In genomic region chr17:40349477-40350409, GRCh38 we compare ENCODE assay signal across 8 cellular contexts. TPM values are rescaled to one million over a fixed set of nuclear protein-coding genes. Genes with fewer than 3 reads are reported as not detected.
DNase-seq lines count a peak whose midpoint lies in the region; ATAC-seq and TF ChIP-seq lines count a peak whose summit lies in the region.

No MANE protein-coding gene starts in this region.

- H3K4me1 ChIP-seq in HEK293 (ENCODE audit: control insufficient read depth, insufficient read depth, low read length) (peaks cover 9% of the 10 kb centered on the region), heart right ventricle (peaks cover 43 to 92% (median 74%) of the 10 kb centered on the region in 9 donors), psoas muscle (peaks cover 57% of the 10 kb centered on the region)

- peak overlapping the region; percentile 27 for H3K27ac Mint-ChIP-seq in activated T-helper 1 cell treated with anti-CD3 and anti-CD28 coated beads, Interleukin-12 subunit alpha, Interleukin-12 subunit beta, Interleukin-2, Interleukin-4 antibody, amounts not matched to agents 30 ng/mL and 10 ng/mL and 1 ng/mL, durations not matched to agents 14 hours and 24 hours and 36 hours

- peaks cover 6 to 45% of the 10 kb centered on the region in 2 experiments; a peak in 2 of 3 replicates for H3K36me3 ChIP-seq in HEK293 (ENCODE audit: control insufficient read depth in 2 of 2, insufficient read depth in 1 of 2, low read length in 2 of 2)
- H3K36me3 ChIP-seq in heart right ventricle: peaks cover 0 to 66% (median 32%) of the 10 kb centered on the region in 9 donors
- H3K36me3 ChIP-seq in psoas muscle (ENCODE audit: insufficient read depth in 1 of 2, low read depth in 1 of 2): peaks cover 7 to 60% of the 10 kb centered on the region in 2 donors

- WGBS in heart right ventricle, 2 donors: 37 to 38% methylated on average over 23 of the region's 23 CpGs
- WGBS in psoas muscle, 3 donors: 29 to 48% (median 33%) methylated on average over 23 of the region's 23 CpGs

- DNase-seq in activated T-helper 1 cell treated with anti-CD3 and anti-CD28 coated beads, Interleukin-12 subunit alpha, Interleukin-12 subunit beta, Interleukin-2, Interleukin-4 antibody, amounts not matched to agents 30 ng/mL and 10 ng/mL and 1 ng/mL, durations not matched to agents 14 hours and 24 hours and 36 hours (ENCODE audit: low spot score): no peak
- DNase-seq in heart right ventricle (peak in 1 of 2 donors; percentile 70), psoas muscle (peak; percentile 44 to 78), kidney glomerular epithelial cell (lab: John Stamatoyannopoulos, UW) (no peak), OCI-M1 (lab: John Stamatoyannopoulos, UW) (no peak)
- no peak for DNase-seq in effector CD4-positive, alpha-beta T cell

- POLR2A ChIA-PET in HEK293 (lab: Yijun Ruan, JAX): interaction anchor here (2.1 kb wide), 1 partner anchor 43 kb away, joined by 6 read pairs; no protein-coding TSS in a partner anchor

- H3K9me3 Mint-ChIP-seq in activated T-helper 1 cell treated with anti-CD3 and anti-CD28 coated beads, Interleukin-12 subunit alpha, Interleukin-12 subunit beta, Interleukin-2, Interleukin-4 antibody, amounts not matched to agents 30 ng/mL and 10 ng/mL and 1 ng/mL, durations not matched to agents 14 hours and 24 hours and 36 hours: no peaks in the 10 kb centered on the region

- TF ChIP-seq CTCF in HEK293 (tag by site-specific recombination; IDR thresholded peaks at IDR 0.05) (no peak), heart right ventricle (IDR thresholded peaks at IDR 0.05) (no peak), psoas muscle (IDR thresholded peaks at IDR 0.05) (no peak)

- peak in 4 of 8 donors; percentile 6 to 56 (median 36) for ATAC-seq in heart right ventricle
- ATAC-seq in psoas muscle: peak in 3 of 4 donors; percentile 34 to 65 (median 65)
- no peak for ATAC-seq in HG02852 (IDR thresholded peaks at IDR 0.05; ENCODE audit: unreplicated experiment)

- no peak overlapping the region for H3K4me3 ChIP-seq in HEK293 (ENCODE audit: low read depth, low read length)
- H3K4me3 ChIP-seq in heart right ventricle: peak overlapping the region in 4 of 10 donors; percentile 3 to 25 (median 14)
- H3K4me3 ChIP-seq in psoas muscle: peak overlapping the region; percentile 15

- H3K9me3 ChIP-seq in HEK293 (ENCODE audit: control insufficient read depth, insufficient read depth, low read depth, low read length) (no peaks in the 10 kb centered on the region), heart right ventricle (no peaks in the 10 kb centered on the region), psoas muscle (no peaks in the 10 kb centered on the region)

- intact Hi-C loops in activated T-helper 1 cell treated with anti-CD3 and anti-CD28 coated beads, Interleukin-12 subunit alpha, Interleukin-12 subunit beta, Interleukin-2, Interleukin-4 antibody, amounts not matched to agents 30 ng/mL and 10 ng/mL and 1 ng/mL, durations not matched to agents 14 hours and 24 hours and 36 hours (cut with micrococcal nuclease): no loop called here
- intact Hi-C loops in heart right ventricle (cut with DNase I): loop anchor here in 8 of 10 donors (2.0 to 10.0 kb wide), 8 partner anchors 37 to 235 kb away; partner anchors contain the start of gene RARA (in 2 of the 8)
- intact Hi-C loops in psoas muscle (cut with DNase I): loop anchor here (2.0 to 10.0 kb wide), 2 partner anchors 39 to 155 kb away; no protein-coding TSS in a partner anchor

- no peak overlapping the region for H3K4me3 Mint-ChIP-seq in activated T-helper 1 cell treated with anti-CD3 and anti-CD28 coated beads, Interleukin-12 subunit alpha, Interleukin-12 subunit beta, Interleukin-2, Interleukin-4 antibody, amounts not matched to agents 30 ng/mL and 10 ng/mL and 1 ng/mL, durations not matched to agents 14 hours and 24 hours and 36 hours

- CTCF ChIA-PET in HEK293 (lab: Yijun Ruan, JAX): interaction anchor here (0.6 to 1.0 kb wide), 2 partner anchors 46 to 56 kb away, joined by 3 to 4 read pairs; no protein-coding TSS in a partner anchor

- H3K36me3 Mint-ChIP-seq in activated T-helper 1 cell treated with anti-CD3 and anti-CD28 coated beads, Interleukin-12 subunit alpha, Interleukin-12 subunit beta, Interleukin-2, Interleukin-4 antibody, amounts not matched to agents 30 ng/mL and 10 ng/mL and 1 ng/mL, durations not matched to agents 14 hours and 24 hours and 36 hours (ENCODE audit: low read depth): peaks cover 19% of the 10 kb centered on the region

- H3K27me3 Mint-ChIP-seq in activated T-helper 1 cell treated with anti-CD3 and anti-CD28 coated beads, Interleukin-12 subunit alpha, Interleukin-12 subunit beta, Interleukin-2, Interleukin-4 antibody, amounts not matched to agents 30 ng/mL and 10 ng/mL and 1 ng/mL, durations not matched to agents 14 hours and 24 hours and 36 hours (ENCODE audit: insufficient read depth): no peaks in the 10 kb centered on the region

- no peaks in the 10 kb centered on the region for H3K27me3 ChIP-seq in heart right ventricle
- H3K27me3 ChIP-seq in psoas muscle (ENCODE audit: insufficient read depth in 3 of 3, low read length in 2 of 3): no peaks in the 10 kb centered on the region

- H3K27ac ChIP-seq in HEK293 (ENCODE audit: extremely low read depth, low read depth, low read length) (no peak overlapping the region), heart right ventricle (peak overlapping the region in 9 of 10 donors; percentile 53 to 99 (median 98)), psoas muscle (peak overlapping the region; percentile 36)

- peaks cover 23% of the 10 kb centered on the region for H3K4me1 Mint-ChIP-seq in activated T-helper 1 cell treated with anti-CD3 and anti-CD28 coated beads, Interleukin-12 subunit alpha, Interleukin-12 subunit beta, Interleukin-2, Interleukin-4 antibody, amounts not matched to agents 30 ng/mL and 10 ng/mL and 1 ng/mL, durations not matched to agents 14 hours and 24 hours and 36 hours (ENCODE audit: low read depth)

TF ChIP-seq in HEK293, 187 proteins besides CTCF, POLR2A, EP300 and RAD21:
- TF ChIP-seq, protein P1, sequence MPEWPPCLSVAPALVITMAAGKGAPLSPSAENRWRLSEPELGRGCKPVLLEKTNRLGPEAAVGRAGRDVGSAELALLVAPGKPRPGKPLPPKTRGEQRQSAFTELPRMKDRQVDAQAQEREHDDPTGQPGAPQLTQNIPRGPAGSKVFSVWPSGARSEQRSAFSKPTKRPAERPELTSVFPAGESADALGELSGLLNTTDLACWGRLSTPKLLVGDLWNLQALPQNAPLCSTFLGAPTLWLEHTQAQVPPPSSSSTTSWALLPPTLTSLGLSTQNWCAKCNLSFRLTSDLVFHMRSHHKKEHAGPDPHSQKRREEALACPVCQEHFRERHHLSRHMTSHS (tag by site-specific recombination; IDR thresholded peaks at IDR 0.05): no peak
- TF ChIP-seq ZNF184 (tag by site-specific recombination; IDR thresholded peaks at IDR 0.05) (no peak), ZNF571 (tag by site-specific recombination; IDR thresholded peaks at IDR 0.05) (no peak), ZNF341 (tag by site-specific recombination; IDR thresholded peaks at IDR 0.05; ENCODE audit: low read depth) (0 out of 2 replicates have a peak, but pooled peaks have one; percentile 18), ZNF366 (tag by site-specific recombination; conservative IDR thresholded peaks at IDR 0.05) (no peak), ZXDB (tag by site-specific recombination; IDR thresholded peaks at IDR 0.05) (no peak), GLI4 (tag by site-specific recombination; IDR thresholded peaks at IDR 0.05) (no peak), ZNF48 (tag by site-specific recombination; IDR thresholded peaks at IDR 0.05) (no peak), SETDB1 (IDR thresholded peaks at IDR 0.05; ENCODE audit: insufficient read length, low read length) (no peak)
- TF ChIP-seq, protein P2, sequence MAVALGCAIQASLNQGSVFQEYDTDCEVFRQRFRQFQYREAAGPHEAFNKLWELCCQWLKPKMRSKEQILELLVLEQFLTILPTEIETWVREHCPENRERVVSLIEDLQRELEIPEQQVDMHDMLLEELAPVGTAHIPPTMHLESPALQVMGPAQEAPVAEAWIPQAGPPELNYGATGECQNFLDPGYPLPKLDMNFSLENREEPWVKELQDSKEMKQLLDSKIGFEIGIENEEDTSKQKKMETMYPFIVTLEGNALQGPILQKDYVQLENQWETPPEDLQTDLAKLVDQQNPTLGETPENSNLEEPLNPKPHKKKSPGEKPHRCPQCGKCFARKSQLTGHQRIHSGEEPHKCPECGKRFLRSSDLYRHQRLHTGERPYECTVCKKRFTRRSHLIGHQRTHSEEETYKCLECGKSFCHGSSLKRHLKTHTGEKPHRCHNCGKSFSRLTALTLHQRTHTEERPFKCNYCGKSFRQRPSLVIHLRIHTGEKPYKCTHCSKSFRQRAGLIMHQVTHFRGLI (tag by site-specific recombination; IDR thresholded peaks at IDR 0.05): no peak
- TF ChIP-seq, protein P3, sequence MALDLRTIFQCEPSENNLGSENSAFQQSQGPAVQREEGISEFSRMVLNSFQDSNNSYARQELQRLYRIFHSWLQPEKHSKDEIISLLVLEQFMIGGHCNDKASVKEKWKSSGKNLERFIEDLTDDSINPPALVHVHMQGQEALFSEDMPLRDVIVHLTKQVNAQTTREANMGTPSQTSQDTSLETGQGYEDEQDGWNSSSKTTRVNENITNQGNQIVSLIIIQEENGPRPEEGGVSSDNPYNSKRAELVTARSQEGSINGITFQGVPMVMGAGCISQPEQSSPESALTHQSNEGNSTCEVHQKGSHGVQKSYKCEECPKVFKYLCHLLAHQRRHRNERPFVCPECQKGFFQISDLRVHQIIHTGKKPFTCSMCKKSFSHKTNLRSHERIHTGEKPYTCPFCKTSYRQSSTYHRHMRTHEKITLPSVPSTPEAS (tag by site-specific recombination; IDR thresholded peaks at IDR 0.05): peak; percentile 52; the same call in 1 of the 2 replicates

RNA-seq across cellular contexts. Expression of gene GJD3, which starts 14.8 kb away (rescaled TPM):
- 0.44 and 0.56 TPM in 2 replicates for total RNA-seq in activated T-helper 1 cell treated with anti-CD3 and anti-CD28 coated beads, Interleukin-12 subunit alpha, Interleukin-12 subunit beta, Interleukin-2, Interleukin-4 antibody, amounts not matched to agents 30 ng/mL and 10 ng/mL and 1 ng/mL, durations not matched to agents 14 hours and 24 hours and 36 hours
- total RNA-seq in heart right ventricle (1 to 10 TPM in 9 of 10 donors, under 1 TPM in 1; 0.79 to 6.2 (median 2.1) TPM), psoas muscle (1 to 10 TPM in 2 of 4 donors, under 1 TPM in 2; 0.34 to 1.4 (median 0.82) TPM)
- polyA plus RNA-seq in heart right ventricle (under 1 TPM; 0.65 to 0.88 TPM), psoas muscle (under 1 TPM in 2 of 3 donors, not detected in 1; 0.17 to 0.25 TPM)

RNA-seq across cellular contexts. Expression of gene RARA, which starts 40.8 kb away (rescaled TPM):
- total RNA-seq in activated T-helper 1 cell treated with anti-CD3 and anti-CD28 coated beads, Interleukin-12 subunit alpha, Interleukin-12 subunit beta, Interleukin-2, Interleukin-4 antibody, amounts not matched to agents 30 ng/mL and 10 ng/mL and 1 ng/mL, durations not matched to agents 14 hours and 24 hours and 36 hours: 19.3 and 19.9 TPM in 2 replicates
- total RNA-seq in heart right ventricle: 10 to 100 TPM; 11.2 to 34.0 (median 18.3) TPM
- 10 to 100 TPM; 19.0 to 20.8 TPM for polyA plus RNA-seq in heart right ventricle
- 10 to 100 TPM; 15.0 to 51.1 (median 44.6) TPM for total RNA-seq in psoas muscle
- polyA plus RNA-seq in psoas muscle: 10 to 100 TPM; 15.0 to 76.9 (median 18.6) TPM

Comparison
In these comparisons a context has a peak if more than half of its experiments do, and no peak if none do; other contexts are left out.
1. DNase-seq: peak in psoas muscle (2 of 2); none in activated T-helper 1 cell treated with anti-CD3 and anti-CD28 coated beads, Interleukin-12 subunit alpha, Interleukin-12 subunit beta, Interleukin-2, Interleukin-4 antibody, amounts not matched to agents 30 ng/mL and 10 ng/mL and 1 ng/mL, durations not matched to agents 14 hours and 24 hours and 36 hours (single experiment), kidney glomerular epithelial cell (single experiment), OCI-M1 (single experiment) and effector CD4-positive, alpha-beta T cell (single experiment).